Comparison of ENCODE assay signal across 8 cellular contexts in the genomic region with DNA sequence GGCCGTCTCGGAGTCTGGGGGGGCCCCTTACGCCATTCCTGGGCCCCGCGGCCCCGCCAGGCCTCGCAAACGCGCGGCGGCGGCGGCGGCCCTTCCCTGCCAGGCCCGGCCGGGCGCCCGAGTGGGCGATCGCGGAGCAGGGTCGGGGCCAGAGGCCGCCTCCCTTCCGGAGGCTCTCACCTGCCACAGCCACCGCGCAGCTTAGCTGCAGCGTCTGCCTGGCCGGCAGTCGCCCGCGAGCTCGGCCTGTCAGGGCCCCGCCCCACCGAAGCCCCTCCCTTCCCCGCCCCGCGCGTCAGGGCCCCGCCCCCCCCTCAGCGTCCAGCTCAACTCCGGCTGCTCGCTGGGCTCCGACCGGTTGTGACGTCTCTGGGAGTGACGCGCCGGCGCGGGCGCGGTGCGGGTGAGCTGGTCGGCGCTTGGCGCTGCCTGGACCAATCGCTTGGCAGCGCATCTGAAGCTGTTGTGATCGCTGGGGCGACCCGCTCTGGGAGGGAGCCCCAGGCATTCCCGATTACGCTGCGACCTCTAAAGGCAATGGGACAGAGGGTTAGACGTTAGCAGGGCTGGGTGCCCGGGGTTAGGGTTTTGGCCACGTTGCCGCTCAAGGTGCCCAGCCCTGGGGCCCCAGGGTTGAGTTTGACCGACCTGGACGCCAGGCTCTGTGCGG. TPM values are rescaled to one million over a fixed set of nuclear protein-coding genes. Genes with fewer than 3 reads are reported as not detected.
DNase-seq lines count a peak whose midpoint lies in the region; ATAC-seq and TF ChIP-seq lines count a peak whose summit lies in the region.

A gene with protein sequence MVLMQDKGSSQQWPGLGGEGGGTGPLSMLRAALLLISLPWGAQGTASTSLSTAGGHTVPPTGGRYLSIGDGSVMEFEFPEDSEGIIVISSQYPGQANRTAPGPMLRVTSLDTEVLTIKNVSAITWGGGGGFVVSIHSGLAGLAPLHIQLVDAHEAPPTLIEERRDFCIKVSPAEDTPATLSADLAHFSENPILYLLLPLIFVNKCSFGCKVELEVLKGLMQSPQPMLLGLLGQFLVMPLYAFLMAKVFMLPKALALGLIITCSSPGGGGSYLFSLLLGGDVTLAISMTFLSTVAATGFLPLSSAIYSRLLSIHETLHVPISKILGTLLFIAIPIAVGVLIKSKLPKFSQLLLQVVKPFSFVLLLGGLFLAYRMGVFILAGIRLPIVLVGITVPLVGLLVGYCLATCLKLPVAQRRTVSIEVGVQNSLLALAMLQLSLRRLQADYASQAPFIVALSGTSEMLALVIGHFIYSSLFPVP (minus strand): TSS at position 216 of the 670 bp plus-strand sequence. CDS start 1,689 bp downstream, outside the sequence.

- H3K9ac ChIP-seq in SU-DHL-6 (ENCODE audit: low read length): peak within 1 kb of the TSS; percentile 74

- peaks cover 6% of the 10 kb centered on the region for H3K4me1 Mint-ChIP-seq in activated naive CD8-positive, alpha-beta T cell treated with anti-CD3 and anti-CD28 coated beads, Interleukin-2, amount 10 ng/mL, durations not matched to agents 7 days and 5 days

- intact Hi-C loops in head of caudate nucleus (cut with DNase I) (no loop called here), testis (cut with DNase I; ENCODE audit: low total_unique reads) (no loop called here)

- H3K4me1 ChIP-seq in osteoblast (ENCODE audit: insufficient read depth, low read length) (peaks cover 10% of the 10 kb centered on the region), testis (peaks cover 7% of the 10 kb centered on the region)

- H3K79me2 ChIP-seq in SU-DHL-6 (ENCODE audit: insufficient read depth, low read length): peaks cover 8% of the 10 kb centered on the region
- H3K79me2 ChIP-seq in osteoblast (ENCODE audit: insufficient read depth, low read length): peaks cover 15% of the 10 kb centered on the region

- peak; percentile 96 for DNase-seq in GM12865 (ENCODE audit: low read depth)
- DNase-seq in NCI-H1417 (lab: John Stamatoyannopoulos, UW): peak; percentile 90 to 97 (median 94)
- DNase-seq in activated naive CD8-positive, alpha-beta T cell treated with anti-CD3 and anti-CD28 coated beads, Interleukin-2, amount 10 ng/mL, durations not matched to agents 7 days and 5 days: peak; percentile 87
- peak; percentile 86 to 97 (median 94) for DNase-seq in head of caudate nucleus
- peak; percentile 100 for DNase-seq in osteoblast (ENCODE audit: insufficient read length, low spot score, missing footprints)
- peak; percentile 92 for DNase-seq in testis

- H3K9me3 ChIP-seq in SU-DHL-6 (ENCODE audit: insufficient read depth, low read length) (no peaks in the 10 kb centered on the region), osteoblast (ENCODE audit: low read depth, low read length) (no peaks in the 10 kb centered on the region), testis (no peaks in the 10 kb centered on the region)

- H3F3A ChIP-seq in SU-DHL-6 (ENCODE audit: insufficient read depth): peaks cover 6% of the 10 kb centered on the region

- H2AFZ ChIP-seq in SU-DHL-6 (ENCODE audit: low read depth, low read length, severe bottlenecking) (peak within 1 kb of the TSS; percentile 89), osteoblast (ENCODE audit: low read length) (peak within 1 kb of the TSS; percentile 67)

- TF ChIP-seq CTCF in GM12865 (IDR thresholded peaks at IDR 0.05; ENCODE audit: insufficient read depth, low read depth, low read length, missing control alignments) (no peak), SU-DHL-6 (IDR thresholded peaks at IDR 0.05; ENCODE audit: insufficient read depth, low read length, poor library complexity, severe bottlenecking) (peak; percentile 9), osteoblast (IDR thresholded peaks at IDR 0.05; ENCODE audit: extremely low read depth, low read depth, low read length) (no peak), testis (IDR thresholded peaks at IDR 0.05) (no peak)

- H3K4me2 ChIP-seq in SU-DHL-6 (ENCODE audit: low read depth, low read length, poor library complexity, severe bottlenecking) (peak within 1 kb of the TSS; percentile 81), osteoblast (ENCODE audit: insufficient read depth, low read length) (peak within 1 kb of the TSS; percentile 84)

- no peaks in the 10 kb centered on the region for H4K20me1 ChIP-seq in SU-DHL-6 (ENCODE audit: low read depth, low read length)
- H4K20me1 ChIP-seq in osteoblast (ENCODE audit: insufficient read depth, low read length): peaks cover 7% of the 10 kb centered on the region

- H3K27me3 ChIP-seq in SU-DHL-6 (ENCODE audit: low read length) (no peaks in the 10 kb centered on the region), osteoblast (ENCODE audit: insufficient read depth, low read length) (no peaks in the 10 kb centered on the region), testis (no peaks in the 10 kb centered on the region)

- TF ChIP-seq POLR2A in testis (IDR thresholded peaks at IDR 0.05): peak; percentile 46

- 0 to 3% methylated on average over 7 to 16 of the region's 71 CpGs for WGBS in testis, 2 donors

- H3K4me3 ChIP-seq in GM12865 (ENCODE audit: low read depth, low read length) (peak within 1 kb of the TSS; percentile 83), SU-DHL-6 (ENCODE audit: insufficient read depth, low read length, poor library complexity, severe bottlenecking) (peak within 1 kb of the TSS; percentile 76), osteoblast (ENCODE audit: insufficient read depth, low read length) (peak within 1 kb of the TSS; percentile 73), testis (peak within 1 kb of the TSS; percentile 58 to 61)

- peaks cover 2% of the 10 kb centered on the region for H3K36me3 Mint-ChIP-seq in activated naive CD8-positive, alpha-beta T cell treated with anti-CD3 and anti-CD28 coated beads, Interleukin-2, amount 10 ng/mL, durations not matched to agents 7 days and 5 days

- no peaks in the 10 kb centered on the region for H3K9me3 Mint-ChIP-seq in activated naive CD8-positive, alpha-beta T cell treated with anti-CD3 and anti-CD28 coated beads, Interleukin-2, amount 10 ng/mL, durations not matched to agents 7 days and 5 days

- H3K9me2 ChIP-seq in SU-DHL-6 (replicated peaks; ENCODE audit: insufficient read depth, low read length): no peaks in the 10 kb centered on the region

- H3K36me3 ChIP-seq in SU-DHL-6 (ENCODE audit: low read length) (no peaks in the 10 kb centered on the region), osteoblast (ENCODE audit: insufficient read depth, low read length) (peaks cover 11% of the 10 kb centered on the region), testis (ENCODE audit: low read depth, missing control alignments) (no peaks in the 10 kb centered on the region)

- ATAC-seq in HG02763 (IDR thresholded peaks at IDR 0.05; ENCODE audit: unreplicated experiment): peak; percentile 72
- ATAC-seq in activated naive CD8-positive, alpha-beta T cell treated with anti-CD3 and anti-CD28 coated beads, Interleukin-2, amount 10 ng/mL, durations not matched to agents 7 days and 5 days (ENCODE audit: low read depth): peak; percentile 87

- POLR2A ChIA-PET in activated naive CD8-positive, alpha-beta T cell treated with anti-CD3 and anti-CD28 coated beads, Interleukin-2, amount 10 ng/mL, durations not matched to agents 7 days and 5 days (lab: Charles Lee): interaction anchor here (0.8 to 3.3 kb wide), 20 partner anchors 9 to 470 kb away, joined by 3 to 32 read pairs (median 6); a partner anchor contains a TSS

- peak within 1 kb of the TSS; percentile 90 for H3K4me3 Mint-ChIP-seq in activated naive CD8-positive, alpha-beta T cell treated with anti-CD3 and anti-CD28 coated beads, Interleukin-2, amount 10 ng/mL, durations not matched to agents 7 days and 5 days

- peak within 1 kb of the TSS; percentile 65 for H3K27ac ChIP-seq in SU-DHL-6 (ENCODE audit: low read depth, low read length)
- H3K27ac ChIP-seq in osteoblast (ENCODE audit: low read depth, low read length): peak within 1 kb of the TSS; percentile 69
- peak within 1 kb of the TSS; percentile 74 to 86 for H3K27ac ChIP-seq in testis

- H3K27ac Mint-ChIP-seq in activated naive CD8-positive, alpha-beta T cell treated with anti-CD3 and anti-CD28 coated beads, Interleukin-2, amount 10 ng/mL, durations not matched to agents 7 days and 5 days: peak within 1 kb of the TSS; percentile 92

- H3K27me3 Mint-ChIP-seq in activated naive CD8-positive, alpha-beta T cell treated with anti-CD3 and anti-CD28 coated beads, Interleukin-2, amount 10 ng/mL, durations not matched to agents 7 days and 5 days: no peaks in the 10 kb centered on the region

RNA-seq across cellular contexts. Expression of the gene that starts here (rescaled TPM):
- total RNA-seq in activated naive CD8-positive, alpha-beta T cell treated with anti-CD3 and anti-CD28 coated beads, Interleukin-2, amount 10 ng/mL, durations not matched to agents 7 days and 5 days: 10 to 100 TPM; 25.3 to 27.3 TPM
- 34.5 and 36.2 TPM in 2 replicates for total RNA-seq in osteoblast
- 10 to 100 TPM; 25.0 to 26.5 TPM for total RNA-seq in testis
- polyA plus RNA-seq in testis (ENCODE audit: insufficient read depth, low read depth, low replicate concordance): 22.4 TPM

Comparison
In these comparisons a context has a peak if more than half of its experiments do, and no peak if none do; other contexts are left out.
1. Peak in every context shown above with its lines: DNase-seq, ATAC-seq, H3K4me3 ChIP-seq and H3K27ac ChIP-seq.